Comparison of ENCODE assay signal across 1 cellular context in genomic region chr6:109978174-109979032, GRCh38.
TF ChIP-seq lines count a peak whose summit lies in the region.

A gene with protein sequence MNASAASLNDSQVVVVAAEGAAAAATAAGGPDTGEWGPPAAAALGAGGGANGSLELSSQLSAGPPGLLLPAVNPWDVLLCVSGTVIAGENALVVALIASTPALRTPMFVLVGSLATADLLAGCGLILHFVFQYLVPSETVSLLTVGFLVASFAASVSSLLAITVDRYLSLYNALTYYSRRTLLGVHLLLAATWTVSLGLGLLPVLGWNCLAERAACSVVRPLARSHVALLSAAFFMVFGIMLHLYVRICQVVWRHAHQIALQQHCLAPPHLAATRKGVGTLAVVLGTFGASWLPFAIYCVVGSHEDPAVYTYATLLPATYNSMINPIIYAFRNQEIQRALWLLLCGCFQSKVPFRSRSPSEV (plus strand): TSS chr6:109978311. CDS start chr6:109979113, 802 bp downstream.

TF ChIP-seq in HepG2, 621 proteins besides CTCF, POLR2A, EP300 and RAD21 (continued from another document and continues in another):
- TF ChIP-seq, protein P1, sequence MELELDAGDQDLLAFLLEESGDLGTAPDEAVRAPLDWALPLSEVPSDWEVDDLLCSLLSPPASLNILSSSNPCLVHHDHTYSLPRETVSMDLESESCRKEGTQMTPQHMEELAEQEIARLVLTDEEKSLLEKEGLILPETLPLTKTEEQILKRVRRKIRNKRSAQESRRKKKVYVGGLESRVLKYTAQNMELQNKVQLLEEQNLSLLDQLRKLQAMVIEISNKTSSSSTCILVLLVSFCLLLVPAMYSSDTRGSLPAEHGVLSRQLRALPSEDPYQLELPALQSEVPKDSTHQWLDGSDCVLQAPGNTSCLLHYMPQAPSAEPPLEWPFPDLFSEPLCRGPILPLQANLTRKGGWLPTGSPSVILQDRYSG (CRISPR knock-in tag; IDR thresholded peaks at IDR 0.05): 0 out of 2 replicates have a peak, but pooled peaks have one; percentile 73
- TF ChIP-seq USF2 (IDR thresholded peaks at IDR 0.05; ENCODE audit: low read depth, low read length) (no peak), USF2 (CRISPR knock-in tag; IDR thresholded peaks at IDR 0.05; ENCODE audit: borderline replicate concordance) (no peak), ZNF83 (CRISPR knock-in tag; IDR thresholded peaks at IDR 0.05; ENCODE audit: borderline replicate concordance) (no peak), GRHL1 (CRISPR knock-in tag; conservative IDR thresholded peaks at IDR 0.05) (no peak), SIX1 (CRISPR knock-in tag; IDR thresholded peaks at IDR 0.05; ENCODE audit: borderline replicate concordance) (no peak), ZNF747 (CRISPR knock-in tag; IDR thresholded peaks at IDR 0.05; ENCODE audit: borderline replicate concordance) (no peak), E2F5 (CRISPR knock-in tag; conservative IDR thresholded peaks at IDR 0.05) (0 out of 2 replicates have a peak, but pooled peaks have one; percentile 31), TMF1 (CRISPR knock-in tag; IDR thresholded peaks at IDR 0.05; ENCODE audit: low read depth) (no peak), NCOA1 (CRISPR knock-in tag; IDR thresholded peaks at IDR 0.05) (no peak), NCOR1 (IDR thresholded peaks at IDR 0.05; ENCODE audit: borderline replicate concordance, low read length) (no peak), HMGXB4 (CRISPR knock-in tag; IDR thresholded peaks at IDR 0.05; ENCODE audit: borderline replicate concordance in 1 of 2, low read depth in 1 of 2) (0 out of 4 replicates have a peak, but pooled peaks of 1 of the 2 experiments have one; percentile 33), RARA (CRISPR knock-in tag; IDR thresholded peaks at IDR 0.05) (peak; percentile 56), ZNF180 (CRISPR knock-in tag; IDR thresholded peaks at IDR 0.05; ENCODE audit: borderline replicate concordance, low read depth) (peak; percentile 64; the same call in 1 of the 2 replicates), ISL2 (CRISPR knock-in tag; IDR thresholded peaks at IDR 0.05) (peak; percentile 65), SALL1 (CRISPR knock-in tag; IDR thresholded peaks at IDR 0.05) (peak; percentile 94), MEIS1 (CRISPR knock-in tag; IDR thresholded peaks at IDR 0.05; ENCODE audit: borderline replicate concordance) (no peak), ZFP37 (CRISPR knock-in tag; IDR thresholded peaks at IDR 0.05; ENCODE audit: borderline replicate concordance) (peak; percentile 89; the same call in 1 of the 2 replicates), ZNF75D (CRISPR knock-in tag; IDR thresholded peaks at IDR 0.05; ENCODE audit: borderline replicate concordance) (peak; percentile 44; the same call in 1 of the 2 replicates), POLR2G (IDR thresholded peaks at IDR 0.05; ENCODE audit: low read depth, low read length) (no peak), ZNF589 (CRISPR knock-in tag; conservative IDR thresholded peaks at IDR 0.05) (no peak), ARID2 (CRISPR knock-in tag; IDR thresholded peaks at IDR 0.05; ENCODE audit: borderline replicate concordance) (no peak), BCL6 (CRISPR knock-in tag; IDR thresholded peaks at IDR 0.05) (0 out of 2 replicates have a peak, but pooled peaks have one; percentile 28), ZBTB7A (CRISPR knock-in tag; IDR thresholded peaks at IDR 0.05) (peak; percentile 77), ZMAT5 (CRISPR knock-in tag; IDR thresholded peaks at IDR 0.05; ENCODE audit: borderline replicate concordance, low read depth) (no peak), HDAC1 (CRISPR knock-in tag; IDR thresholded peaks at IDR 0.05) (no peak; the same call in 1 of the 2 replicates), POGZ (CRISPR knock-in tag; IDR thresholded peaks at IDR 0.05) (no peak), ZNF343 (CRISPR knock-in tag; IDR thresholded peaks at IDR 0.05) (no peak), TGIF2 (CRISPR knock-in tag; IDR thresholded peaks at IDR 0.05) (0 out of 2 replicates have a peak, but pooled peaks have one; percentile 50), TCF7L2 (IDR thresholded peaks at IDR 0.05; ENCODE audit: low read depth, low read length) (no peak), ZNF7 (CRISPR knock-in tag; IDR thresholded peaks at IDR 0.05) (no peak), ZSCAN20 (CRISPR knock-in tag; IDR thresholded peaks at IDR 0.05; ENCODE audit: borderline replicate concordance) (peak; percentile 77; the same call in 1 of the 2 replicates), ZNF766 (CRISPR knock-in tag; IDR thresholded peaks at IDR 0.05; ENCODE audit: borderline replicate concordance) (peak; percentile 89; the same call in 1 of the 2 replicates), EHMT2 (IDR thresholded peaks at IDR 0.05; ENCODE audit: borderline replicate concordance, low read depth, low read length) (peak; percentile 97), ATRX (CRISPR knock-in tag; IDR thresholded peaks at IDR 0.05; ENCODE audit: borderline replicate concordance) (no peak), ZIK1 (CRISPR knock-in tag; IDR thresholded peaks at IDR 0.05; ENCODE audit: borderline replicate concordance, low read depth) (no peak)
- TF ChIP-seq, protein P2, sequence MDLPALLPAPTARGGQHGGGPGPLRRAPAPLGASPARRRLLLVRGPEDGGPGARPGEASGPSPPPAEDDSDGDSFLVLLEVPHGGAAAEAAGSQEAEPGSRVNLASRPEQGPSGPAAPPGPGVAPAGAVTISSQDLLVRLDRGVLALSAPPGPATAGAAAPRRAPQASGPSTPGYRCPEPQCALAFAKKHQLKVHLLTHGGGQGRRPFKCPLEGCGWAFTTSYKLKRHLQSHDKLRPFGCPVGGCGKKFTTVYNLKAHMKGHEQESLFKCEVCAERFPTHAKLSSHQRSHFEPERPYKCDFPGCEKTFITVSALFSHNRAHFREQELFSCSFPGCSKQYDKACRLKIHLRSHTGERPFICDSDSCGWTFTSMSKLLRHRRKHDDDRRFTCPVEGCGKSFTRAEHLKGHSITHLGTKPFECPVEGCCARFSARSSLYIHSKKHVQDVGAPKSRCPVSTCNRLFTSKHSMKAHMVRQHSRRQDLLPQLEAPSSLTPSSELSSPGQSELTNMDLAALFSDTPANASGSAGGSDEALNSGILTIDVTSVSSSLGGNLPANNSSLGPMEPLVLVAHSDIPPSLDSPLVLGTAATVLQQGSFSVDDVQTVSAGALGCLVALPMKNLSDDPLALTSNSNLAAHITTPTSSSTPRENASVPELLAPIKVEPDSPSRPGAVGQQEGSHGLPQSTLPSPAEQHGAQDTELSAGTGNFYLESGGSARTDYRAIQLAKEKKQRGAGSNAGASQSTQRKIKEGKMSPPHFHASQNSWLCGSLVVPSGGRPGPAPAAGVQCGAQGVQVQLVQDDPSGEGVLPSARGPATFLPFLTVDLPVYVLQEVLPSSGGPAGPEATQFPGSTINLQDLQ (CRISPR knock-in tag; IDR thresholded peaks at IDR 0.05): no peak
- TF ChIP-seq, protein P3, sequence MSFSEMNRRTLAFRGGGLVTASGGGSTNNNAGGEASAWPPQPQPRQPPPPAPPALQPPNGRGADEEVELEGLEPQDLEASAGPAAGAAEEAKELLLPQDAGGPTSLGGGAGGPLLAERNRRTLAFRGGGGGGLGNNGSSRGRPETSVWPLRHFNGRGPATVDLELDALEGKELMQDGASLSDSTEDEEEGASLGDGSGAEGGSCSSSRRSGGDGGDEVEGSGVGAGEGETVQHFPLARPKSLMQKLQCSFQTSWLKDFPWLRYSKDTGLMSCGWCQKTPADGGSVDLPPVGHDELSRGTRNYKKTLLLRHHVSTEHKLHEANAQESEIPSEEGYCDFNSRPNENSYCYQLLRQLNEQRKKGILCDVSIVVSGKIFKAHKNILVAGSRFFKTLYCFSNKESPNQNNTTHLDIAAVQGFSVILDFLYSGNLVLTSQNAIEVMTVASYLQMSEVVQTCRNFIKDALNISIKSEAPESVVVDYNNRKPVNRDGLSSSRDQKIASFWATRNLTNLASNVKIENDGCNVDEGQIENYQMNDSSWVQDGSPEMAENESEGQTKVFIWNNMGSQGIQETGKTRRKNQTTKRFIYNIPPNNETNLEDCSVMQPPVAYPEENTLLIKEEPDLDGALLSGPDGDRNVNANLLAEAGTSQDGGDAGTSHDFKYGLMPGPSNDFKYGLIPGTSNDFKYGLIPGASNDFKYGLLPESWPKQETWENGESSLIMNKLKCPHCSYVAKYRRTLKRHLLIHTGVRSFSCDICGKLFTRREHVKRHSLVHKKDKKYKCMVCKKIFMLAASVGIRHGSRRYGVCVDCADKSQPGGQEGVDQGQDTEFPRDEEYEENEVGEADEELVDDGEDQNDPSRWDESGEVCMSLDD (CRISPR knock-in tag; IDR thresholded peaks at IDR 0.05; ENCODE audit: borderline replicate concordance): peak; percentile 74; the same call in 1 of the 2 replicates
- TF ChIP-seq, protein P4, sequence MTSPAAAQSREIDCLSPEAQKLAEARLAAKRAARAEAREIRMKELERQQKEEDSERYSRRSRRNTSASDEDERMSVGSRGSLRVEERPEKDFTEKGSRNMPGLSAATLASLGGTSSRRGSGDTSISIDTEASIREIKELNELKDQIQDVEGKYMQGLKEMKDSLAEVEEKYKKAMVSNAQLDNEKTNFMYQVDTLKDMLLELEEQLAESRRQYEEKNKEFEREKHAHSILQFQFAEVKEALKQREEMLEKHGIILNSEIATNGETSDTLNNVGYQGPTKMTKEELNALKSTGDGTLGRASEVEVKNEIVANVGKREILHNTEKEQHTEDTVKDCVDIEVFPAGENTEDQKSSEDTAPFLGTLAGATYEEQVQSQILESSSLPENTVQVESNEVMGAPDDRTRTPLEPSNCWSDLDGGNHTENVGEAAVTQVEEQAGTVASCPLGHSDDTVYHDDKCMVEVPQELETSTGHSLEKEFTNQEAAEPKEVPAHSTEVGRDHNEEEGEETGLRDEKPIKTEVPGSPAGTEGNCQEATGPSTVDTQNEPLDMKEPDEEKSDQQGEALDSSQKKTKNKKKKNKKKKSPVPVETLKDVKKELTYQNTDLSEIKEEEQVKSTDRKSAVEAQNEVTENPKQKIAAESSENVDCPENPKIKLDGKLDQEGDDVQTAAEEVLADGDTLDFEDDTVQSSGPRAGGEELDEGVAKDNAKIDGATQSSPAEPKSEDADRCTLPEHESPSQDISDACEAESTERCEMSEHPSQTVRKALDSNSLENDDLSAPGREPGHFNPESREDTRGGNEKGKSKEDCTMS (CRISPR knock-in tag; conservative IDR thresholded peaks at IDR 0.05): peak; percentile 85; the same call in 1 of the 2 replicates
- TF ChIP-seq, protein P5, sequence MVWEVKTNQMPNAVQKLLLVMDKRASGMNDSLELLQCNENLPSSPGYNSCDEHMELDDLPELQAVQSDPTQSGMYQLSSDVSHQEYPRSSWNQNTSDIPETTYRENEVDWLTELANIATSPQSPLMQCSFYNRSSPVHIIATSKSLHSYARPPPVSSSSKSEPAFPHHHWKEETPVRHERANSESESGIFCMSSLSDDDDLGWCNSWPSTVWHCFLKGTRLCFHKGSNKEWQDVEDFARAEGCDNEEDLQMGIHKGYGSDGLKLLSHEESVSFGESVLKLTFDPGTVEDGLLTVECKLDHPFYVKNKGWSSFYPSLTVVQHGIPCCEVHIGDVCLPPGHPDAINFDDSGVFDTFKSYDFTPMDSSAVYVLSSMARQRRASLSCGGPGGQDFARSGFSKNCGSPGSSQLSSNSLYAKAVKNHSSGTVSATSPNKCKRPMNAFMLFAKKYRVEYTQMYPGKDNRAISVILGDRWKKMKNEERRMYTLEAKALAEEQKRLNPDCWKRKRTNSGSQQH (CRISPR knock-in tag; IDR thresholded peaks at IDR 0.05; ENCODE audit: low read depth): no peak
- TF ChIP-seq, protein P6, sequence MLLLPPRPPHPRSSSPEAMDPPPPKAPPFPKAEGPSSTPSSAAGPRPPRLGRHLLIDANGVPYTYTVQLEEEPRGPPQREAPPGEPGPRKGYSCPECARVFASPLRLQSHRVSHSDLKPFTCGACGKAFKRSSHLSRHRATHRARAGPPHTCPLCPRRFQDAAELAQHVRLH (CRISPR knock-in tag; IDR thresholded peaks at IDR 0.05; ENCODE audit: borderline replicate concordance, low read depth): peak; percentile 79; the same call in 1 of the 2 replicates
